Comparison of ENCODE assay signal across 9 cellular contexts in the genomic region with DNA sequence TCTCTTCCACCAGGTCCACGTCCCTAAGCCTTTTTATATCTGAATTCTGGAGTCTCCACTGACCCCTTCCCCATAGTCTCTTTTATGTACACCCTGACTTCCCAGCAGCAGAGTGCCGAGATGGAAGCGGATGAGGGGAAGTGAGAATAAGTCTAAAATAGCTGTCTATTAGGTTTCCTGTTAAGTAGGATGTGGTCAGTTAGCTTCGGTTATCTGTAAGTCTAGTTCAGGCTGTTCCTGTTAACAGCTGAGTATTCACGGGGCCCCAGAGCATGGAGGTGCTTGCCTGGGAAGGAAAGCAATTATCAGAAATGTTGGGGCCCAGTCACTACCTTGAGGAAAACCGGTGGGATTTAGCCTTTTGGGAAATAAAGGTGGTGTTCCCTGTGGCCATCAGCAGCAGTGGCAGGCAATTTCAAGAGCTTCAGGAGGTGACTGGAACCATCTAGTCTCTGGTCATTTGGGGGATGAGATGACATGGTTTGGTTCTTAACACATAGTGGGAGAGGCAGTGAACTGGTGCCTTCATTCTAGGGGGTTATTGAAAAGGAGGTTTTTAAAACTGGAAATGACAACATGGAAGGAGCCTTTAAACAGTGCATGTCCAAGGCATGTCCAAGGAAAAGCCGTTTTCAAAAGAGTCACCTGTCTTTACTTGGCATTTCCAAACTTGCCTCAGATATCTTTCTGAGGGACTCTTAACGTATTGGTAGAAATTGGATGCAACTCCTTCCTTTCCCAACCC. TPM values are rescaled to one million over a fixed set of nuclear protein-coding genes. Genes with fewer than 3 reads are reported as not detected.
DNase-seq lines count a peak whose midpoint lies in the region; ATAC-seq, FAIRE-seq and TF ChIP-seq lines count a peak whose summit lies in the region.
"Had no signal": no experiment of that assay in that cellular context is flagged by ENCODE, and none has a peak within 500 bp of the region (broad histone marks: within the 10 kb centered on the region; RNA-seq: fewer than 3 reads in every experiment).

No MANE protein-coding gene starts in this region.

- H3K9me3 ChIP-seq in endodermal cell (ENCODE audit: control insufficient read depth, low read length) = peaks cover 9% of the 10 kb centered on the region

- DNase-seq in GM12892 (ENCODE audit: insufficient read length) (no peak), osteocyte (ENCODE audit: extremely low spot score, unreplicated experiment) (no peak), endodermal cell (no peak), NCI-H2107 (lab: John Stamatoyannopoulos, UW) (no peak), AG08395 (ENCODE audit: low spot score) (no peak)
- peak; percentile 69 for DNase-seq in activated effector memory CD4-positive, alpha-beta T cell treated with anti-CD3 and anti-CD28 coated beads, Interleukin-2, amount 50 U/mL, for 16 hours

- no peak overlapping the region for H3K9ac ChIP-seq in endodermal cell (ENCODE audit: extremely low read depth, low read length, poor library complexity, severe bottlenecking)

- TF ChIP-seq CTCF in osteocyte (IDR thresholded peaks at IDR 0.05) = no peak
- no peak for TF ChIP-seq CTCF in endodermal cell (conservative IDR thresholded peaks at IDR 0.05)

- H3K36me3 ChIP-seq in endodermal cell (ENCODE audit: control insufficient read depth, insufficient read depth, low read length) = peaks cover 22% of the 10 kb centered on the region

- H3K4me1 ChIP-seq in endodermal cell (ENCODE audit: control insufficient read depth, insufficient read depth, low read length) = no peaks in the 10 kb centered on the region

- H3K27ac Mint-ChIP-seq in IgD-negative memory B cell (peak overlapping the region; percentile 70 to 90 (median 88)), osteocyte (ENCODE audit: unreplicated experiment) (peak overlapping the region; percentile 2), endodermal cell (no peak overlapping the region)

- peak; percentile 95 for FAIRE-seq in GM12892 (lab: Jason Lieb, UNC)
- FAIRE-seq: colon had no signal

- peak; percentile 52; the same call in 1 of the 2 replicates for TF ChIP-seq POLR2A in GM12892 (IDR thresholded peaks at IDR 0.05; ENCODE audit: low read depth, low read length)

- H3K27me3 ChIP-seq in endodermal cell (ENCODE audit: control insufficient read depth, insufficient read depth, low read length, poor library complexity, severe bottlenecking) = no peaks in the 10 kb centered on the region

- H3K27me3 Mint-ChIP-seq in IgD-negative memory B cell = no peaks in the 10 kb centered on the region
- H3K27me3 Mint-ChIP-seq in osteocyte (ENCODE audit: unreplicated experiment) = no peaks in the 10 kb centered on the region
- H3K27me3 Mint-ChIP-seq in endodermal cell (ENCODE audit: insufficient read depth) = no peaks in the 10 kb centered on the region

- H3K9me3 Mint-ChIP-seq in IgD-negative memory B cell (no peaks in the 10 kb centered on the region), osteocyte (ENCODE audit: unreplicated experiment) (no peaks in the 10 kb centered on the region), endodermal cell (peaks cover 3% of the 10 kb centered on the region)

- H3K27ac ChIP-seq in endodermal cell (ENCODE audit: low read depth, low read length) = no peak overlapping the region

- H3K36me3 Mint-ChIP-seq in IgD-negative memory B cell (peaks cover 4% of the 10 kb centered on the region), osteocyte (ENCODE audit: unreplicated experiment) (no peaks in the 10 kb centered on the region), endodermal cell (ENCODE audit: low read depth) (peaks cover 22% of the 10 kb centered on the region)

- H3K4me3 ChIP-seq in endodermal cell (ENCODE audit: low read length) = no peak overlapping the region

- H3K4me1 Mint-ChIP-seq in IgD-negative memory B cell (peaks cover 39 to 72% (median 53%) of the 10 kb centered on the region in 3 donors), osteocyte (ENCODE audit: unreplicated experiment) (peaks cover 2% of the 10 kb centered on the region), endodermal cell (peaks cover 18% of the 10 kb centered on the region)

- H3K4me3 Mint-ChIP-seq in IgD-negative memory B cell (peak overlapping the region; percentile 61 to 97 (median 90)), osteocyte (ENCODE audit: unreplicated experiment) (no peak overlapping the region), endodermal cell (no peak overlapping the region)

- ATAC-seq in GM21515 (IDR thresholded peaks at IDR 0.05; ENCODE audit: unreplicated experiment) = peak; percentile 89

- 95 to 100% methylated on average over 5 to 8 of the region's 8 CpGs for WGBS in endodermal cell (ENCODE audit: insufficient coverage in 1 of 2, insufficient read length in 1 of 2), 2 experiments

RNA-seq across cellular contexts. Expression of a gene that starts 21.8 kb away (rescaled TPM):
- 13.1 TPM for polyA plus RNA-seq in GM12892 (2012; ENCODE audit: missing spikeins)
- polyA plus RNA-seq in IgD-negative memory B cell = 41.7 TPM
- total RNA-seq in osteocyte (7.5 and 8.2 TPM in 2 replicates), endodermal cell (10 to 100 TPM; 30.7 to 36.2 TPM)
- 17.3 TPM for polyA plus RNA-seq in endodermal cell (2013, experiment 1 of 2)
- 17.2 TPM for polyA plus RNA-seq in endodermal cell (2013, experiment 2 of 2)

Comparison
In these comparisons a context has a peak if more than half of its experiments do, and no peak if none do; other contexts are left out.
1. H3K4me3 Mint-ChIP-seq: peak in IgD-negative memory B cell (4 of 4); none in osteocyte (single experiment) and endodermal cell (single experiment).